Comparison of ENCODE assay signal across 9 cellular contexts in genomic region chr16:23835390-23836077, GRCh38. TPM values are rescaled to one million over a fixed set of nuclear protein-coding genes. Genes with fewer than 3 reads are reported as not detected.
DNase-seq lines count a peak whose midpoint lies in the region; ATAC-seq and TF ChIP-seq lines count a peak whose summit lies in the region.
"Had no signal": no experiment of that assay in that cellular context is flagged by ENCODE, and none has a peak within 500 bp of the region (broad histone marks: within the 10 kb centered on the region; RNA-seq: fewer than 3 reads in every experiment).

PRKCB (plus strand) TSS chr16:23835983.

- peak; percentile 84 for TF ChIP-seq POLR2A in GM15510 (IDR thresholded peaks at IDR 0.05; ENCODE audit: borderline replicate concordance, extremely low read depth, insufficient read length)

- peaks cover 22% of the 10 kb centered on the region for H3K4me1 Mint-ChIP-seq in endothelial cell (ENCODE audit: unreplicated experiment)

- CTCF ChIA-PET in activated CD8-positive, alpha-beta memory T cell treated with anti-CD3 and anti-CD28 coated beads for 36 hours (lab: Charles Lee), result interaction anchor here (0.5 to 0.7 kb wide), 2 partner anchors 32 to 109 kb away, joined by 3 to 4 read pairs; no protein-coding TSS in a partner anchor

- no peak for TF ChIP-seq CTCF in endothelial cell (IDR thresholded peaks at IDR 0.05; ENCODE audit: unreplicated experiment)

- POLR2A ChIA-PET in activated CD8-positive, alpha-beta memory T cell treated with anti-CD3 and anti-CD28 coated beads for 36 hours (lab: Charles Lee), result interaction anchor here (0.6 to 1.0 kb wide), 2 partner anchors 10 to 32 kb away, joined by 3 to 4 read pairs; no protein-coding TSS in a partner anchor

- no peak within 1 kb of the TSS for H3K27ac Mint-ChIP-seq in endothelial cell (ENCODE audit: unreplicated experiment)

- peaks cover 7% of the 10 kb centered on the region for H3K36me3 Mint-ChIP-seq in endothelial cell (ENCODE audit: low read depth, unreplicated experiment)

- H3K4me3 Mint-ChIP-seq in endothelial cell (ENCODE audit: unreplicated experiment), result peak within 1 kb of the TSS; percentile 91

- H3K9me3 Mint-ChIP-seq in endothelial cell (ENCODE audit: unreplicated experiment), result peaks cover 2% of the 10 kb centered on the region

- peaks cover 11% of the 10 kb centered on the region for H3K27me3 Mint-ChIP-seq in endothelial cell (ENCODE audit: unreplicated experiment)

- peak; percentile 72 for ATAC-seq in HG02610 (IDR thresholded peaks at IDR 0.05; ENCODE audit: unreplicated experiment)

- DNase-seq in NCI-H345 treated with DMSO at 0.1 percent for 48 hours (lab: John Stamatoyannopoulos, UW; ENCODE audit: unreplicated experiment), result peak; percentile 30
- DNase-seq in endothelial cell (ENCODE audit: low spot score), result peak; percentile 89
- peak; percentile 77 for DNase-seq in middle frontal gyrus (ENCODE audit: extremely low spot score, low spot score)
- DNase-seq in stimulated activated CD8-positive, alpha-beta memory T cell treated with anti-CD3 and anti-CD28 coated beads, Interleukin-2, amount 100 ng/mL, for 48 hours (ENCODE audit: low read depth in 2 of 2), result peak; percentile 84 to 87
- DNase-seq in HT-29 (ENCODE audit: low spot score), result no peak

RNA-seq across cellular contexts. Expression of gene PRKCB, which starts in this region (rescaled TPM):
- 10 to 100 TPM; 97.1 to 99.0 TPM for total RNA-seq in activated CD8-positive, alpha-beta memory T cell treated with anti-CD3 and anti-CD28 coated beads for 36 hours
- 28.7 TPM for total RNA-seq in endothelial cell (ENCODE audit: unreplicated experiment)
- not detected in 2 replicates for total RNA-seq in HT-29 (2014; rRNA removed; shearing (Covaris generic))
- total RNA-seq: myocyte had no signal

Comparison
In these comparisons a context has a peak if more than half of its experiments do, and no peak if none do; other contexts are left out.
1. RNA of gene PRKCB (total RNA-seq): 97.1 to 99.0 TPM in activated CD8-positive, alpha-beta memory T cell treated with anti-CD3 and anti-CD28 coated beads for 36 hours and 28.7 TPM in endothelial cell (single experiment); not detected in HT-29; every median in the first group is over 10 times any median in the second.